In genomic region chr4:74039065-74039763, GRCh38 we compare ENCODE assay signal across 1 cellular context.
TF ChIP-seq lines count a peak whose summit lies in the region.

No MANE protein-coding gene starts in this region.

TF ChIP-seq in GM12878, 131 proteins besides CTCF, POLR2A, EP300 and RAD21:
- TF ChIP-seq RELB (IDR thresholded peaks at IDR 0.05; ENCODE audit: low read depth) (no peak), GABPA (IDR thresholded peaks at IDR 0.05; ENCODE audit: low read depth) (no peak), ZZZ3 (IDR thresholded peaks at IDR 0.05; ENCODE audit: control insufficient read depth, insufficient read length, low read depth) (no peak), NR2C1 (IDR thresholded peaks at IDR 0.05) (no peak), SUPT20H (IDR thresholded peaks at IDR 0.05; ENCODE audit: borderline replicate concordance, control insufficient read depth, low read depth, low read length) (no peak), SIN3A (IDR thresholded peaks at IDR 0.05; ENCODE audit: low read depth, low read length) (no peak), REST (IDR thresholded peaks at IDR 0.05; ENCODE audit: low read depth, low read length) (no peak), YBX1 (IDR thresholded peaks at IDR 0.05) (no peak), IKZF2 (IDR thresholded peaks at IDR 0.05) (no peak), ATF7 (IDR thresholded peaks at IDR 0.05; ENCODE audit: low read depth) (no peak), DPF2 (IDR thresholded peaks at IDR 0.05) (no peak), TCF3 (IDR thresholded peaks at IDR 0.05; ENCODE audit: borderline replicate concordance, insufficient read depth, low read depth, low read length) (no peak), RAD51 (IDR thresholded peaks at IDR 0.05) (no peak), SREBF1 (IDR thresholded peaks at IDR 0.05; ENCODE audit: low read length) (no peak)
- TF ChIP-seq, protein P1, sequence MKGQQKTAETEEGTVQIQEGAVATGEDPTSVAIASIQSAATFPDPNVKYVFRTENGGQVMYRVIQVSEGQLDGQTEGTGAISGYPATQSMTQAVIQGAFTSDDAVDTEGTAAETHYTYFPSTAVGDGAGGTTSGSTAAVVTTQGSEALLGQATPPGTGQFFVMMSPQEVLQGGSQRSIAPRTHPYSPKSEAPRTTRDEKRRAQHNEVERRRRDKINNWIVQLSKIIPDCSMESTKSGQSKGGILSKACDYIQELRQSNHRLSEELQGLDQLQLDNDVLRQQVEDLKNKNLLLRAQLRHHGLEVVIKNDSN (IDR thresholded peaks at IDR 0.05; ENCODE audit: borderline replicate concordance, extremely low read length, insufficient read depth, low read depth, low read length), result no peak
- TF ChIP-seq, protein P2, sequence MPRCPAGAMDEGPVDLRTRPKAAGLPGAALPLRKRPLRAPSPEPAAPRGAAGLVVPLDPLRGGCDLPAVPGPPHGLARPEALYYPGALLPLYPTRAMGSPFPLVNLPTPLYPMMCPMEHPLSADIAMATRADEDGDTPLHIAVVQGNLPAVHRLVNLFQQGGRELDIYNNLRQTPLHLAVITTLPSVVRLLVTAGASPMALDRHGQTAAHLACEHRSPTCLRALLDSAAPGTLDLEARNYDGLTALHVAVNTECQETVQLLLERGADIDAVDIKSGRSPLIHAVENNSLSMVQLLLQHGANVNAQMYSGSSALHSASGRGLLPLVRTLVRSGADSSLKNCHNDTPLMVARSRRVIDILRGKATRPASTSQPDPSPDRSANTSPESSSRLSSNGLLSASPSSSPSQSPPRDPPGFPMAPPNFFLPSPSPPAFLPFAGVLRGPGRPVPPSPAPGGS (IDR thresholded peaks at IDR 0.05; ENCODE audit: borderline replicate concordance, insufficient read depth, low read depth, low read length, poor library complexity, severe bottlenecking), result no peak
- TF ChIP-seq, protein P3, sequence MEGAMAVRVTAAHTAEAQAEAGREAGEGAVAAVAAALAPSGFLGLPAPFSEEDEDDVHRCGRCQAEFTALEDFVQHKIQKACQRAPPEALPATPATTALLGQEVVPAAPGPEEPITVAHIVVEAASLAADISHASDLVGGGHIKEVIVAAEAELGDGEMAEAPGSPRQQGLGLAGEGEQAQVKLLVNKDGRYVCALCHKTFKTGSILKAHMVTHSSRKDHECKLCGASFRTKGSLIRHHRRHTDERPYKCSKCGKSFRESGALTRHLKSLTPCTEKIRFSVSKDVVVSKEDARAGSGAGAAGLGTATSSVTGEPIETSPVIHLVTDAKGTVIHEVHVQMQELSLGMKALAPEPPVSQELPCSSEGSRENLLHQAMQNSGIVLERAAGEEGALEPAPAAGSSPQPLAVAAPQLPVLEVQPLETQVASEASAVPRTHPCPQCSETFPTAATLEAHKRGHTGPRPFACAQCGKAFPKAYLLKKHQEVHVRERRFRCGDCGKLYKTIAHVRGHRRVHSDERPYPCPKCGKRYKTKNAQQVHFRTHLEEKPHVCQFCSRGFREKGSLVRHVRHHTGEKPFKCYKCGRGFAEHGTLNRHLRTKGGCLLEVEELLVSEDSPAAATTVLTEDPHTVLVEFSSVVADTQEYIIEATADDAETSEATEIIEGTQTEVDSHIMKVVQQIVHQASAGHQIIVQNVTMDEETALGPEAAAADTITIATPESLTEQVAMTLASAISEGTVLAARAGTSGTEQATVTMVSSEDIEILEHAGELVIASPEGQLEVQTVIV (IDR thresholded peaks at IDR 0.05; ENCODE audit: borderline replicate concordance, partially characterized antibody), result no peak
TF ChIP-seq in GM12878: peak in this region for 0.
